ENCODE assay signal across 1 cellular context in the genomic region with DNA sequence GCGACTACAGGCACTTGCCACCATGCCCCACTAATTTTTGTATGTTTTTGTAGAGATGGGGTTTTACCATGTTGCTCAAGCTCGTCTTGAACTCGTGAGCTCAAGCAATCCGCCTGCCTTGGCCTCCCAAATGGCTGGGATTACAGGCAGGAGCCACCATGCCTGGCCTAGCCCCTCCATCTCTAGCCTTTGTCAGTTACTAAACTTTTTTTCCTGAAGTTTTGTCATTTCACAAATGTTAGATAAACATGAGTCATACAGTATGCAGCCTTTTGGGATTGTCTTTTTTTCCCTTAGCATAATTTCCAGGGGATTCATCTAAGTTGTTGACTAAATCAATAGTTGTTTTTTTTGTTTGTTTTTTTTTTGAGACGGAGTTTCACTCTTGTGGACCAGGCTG.
TF ChIP-seq lines count a peak whose summit lies in the region.

No MANE protein-coding gene starts in this region.

TF ChIP-seq in SK-N-SH, 30 proteins besides CTCF, POLR2A, EP300 and RAD21 (continued from another document):
- TF ChIP-seq, protein P1, sequence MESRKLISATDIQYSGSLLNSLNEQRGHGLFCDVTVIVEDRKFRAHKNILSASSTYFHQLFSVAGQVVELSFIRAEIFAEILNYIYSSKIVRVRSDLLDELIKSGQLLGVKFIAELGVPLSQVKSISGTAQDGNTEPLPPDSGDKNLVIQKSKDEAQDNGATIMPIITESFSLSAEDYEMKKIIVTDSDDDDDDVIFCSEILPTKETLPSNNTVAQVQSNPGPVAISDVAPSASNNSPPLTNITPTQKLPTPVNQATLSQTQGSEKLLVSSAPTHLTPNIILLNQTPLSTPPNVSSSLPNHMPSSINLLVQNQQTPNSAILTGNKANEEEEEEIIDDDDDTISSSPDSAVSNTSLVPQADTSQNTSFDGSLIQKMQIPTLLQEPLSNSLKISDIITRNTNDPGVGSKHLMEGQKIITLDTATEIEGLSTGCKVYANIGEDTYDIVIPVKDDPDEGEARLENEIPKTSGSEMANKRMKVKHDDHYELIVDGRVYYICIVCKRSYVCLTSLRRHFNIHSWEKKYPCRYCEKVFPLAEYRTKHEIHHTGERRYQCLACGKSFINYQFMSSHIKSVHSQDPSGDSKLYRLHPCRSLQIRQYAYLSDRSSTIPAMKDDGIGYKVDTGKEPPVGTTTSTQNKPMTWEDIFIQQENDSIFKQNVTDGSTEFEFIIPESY (IDR thresholded peaks at IDR 0.05; ENCODE audit: borderline replicate concordance, low read depth): no peak
- TF ChIP-seq, protein P2, sequence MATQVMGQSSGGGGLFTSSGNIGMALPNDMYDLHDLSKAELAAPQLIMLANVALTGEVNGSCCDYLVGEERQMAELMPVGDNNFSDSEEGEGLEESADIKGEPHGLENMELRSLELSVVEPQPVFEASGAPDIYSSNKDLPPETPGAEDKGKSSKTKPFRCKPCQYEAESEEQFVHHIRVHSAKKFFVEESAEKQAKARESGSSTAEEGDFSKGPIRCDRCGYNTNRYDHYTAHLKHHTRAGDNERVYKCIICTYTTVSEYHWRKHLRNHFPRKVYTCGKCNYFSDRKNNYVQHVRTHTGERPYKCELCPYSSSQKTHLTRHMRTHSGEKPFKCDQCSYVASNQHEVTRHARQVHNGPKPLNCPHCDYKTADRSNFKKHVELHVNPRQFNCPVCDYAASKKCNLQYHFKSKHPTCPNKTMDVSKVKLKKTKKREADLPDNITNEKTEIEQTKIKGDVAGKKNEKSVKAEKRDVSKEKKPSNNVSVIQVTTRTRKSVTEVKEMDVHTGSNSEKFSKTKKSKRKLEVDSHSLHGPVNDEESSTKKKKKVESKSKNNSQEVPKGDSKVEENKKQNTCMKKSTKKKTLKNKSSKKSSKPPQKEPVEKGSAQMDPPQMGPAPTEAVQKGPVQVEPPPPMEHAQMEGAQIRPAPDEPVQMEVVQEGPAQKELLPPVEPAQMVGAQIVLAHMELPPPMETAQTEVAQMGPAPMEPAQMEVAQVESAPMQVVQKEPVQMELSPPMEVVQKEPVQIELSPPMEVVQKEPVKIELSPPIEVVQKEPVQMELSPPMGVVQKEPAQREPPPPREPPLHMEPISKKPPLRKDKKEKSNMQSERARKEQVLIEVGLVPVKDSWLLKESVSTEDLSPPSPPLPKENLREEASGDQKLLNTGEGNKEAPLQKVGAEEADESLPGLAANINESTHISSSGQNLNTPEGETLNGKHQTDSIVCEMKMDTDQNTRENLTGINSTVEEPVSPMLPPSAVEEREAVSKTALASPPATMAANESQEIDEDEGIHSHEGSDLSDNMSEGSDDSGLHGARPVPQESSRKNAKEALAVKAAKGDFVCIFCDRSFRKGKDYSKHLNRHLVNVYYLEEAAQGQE (IDR thresholded peaks at IDR 0.05; ENCODE audit: low read depth, low read length): no peak
- TF ChIP-seq TEAD4 (IDR thresholded peaks at IDR 0.05; ENCODE audit: borderline replicate concordance, insufficient read depth) (no peak), CHD2 (IDR thresholded peaks at IDR 0.05; ENCODE audit: low read length, partially characterized antibody) (no peak), RCOR1 (IDR thresholded peaks at IDR 0.05; ENCODE audit: low read length) (no peak), ELF1 (IDR thresholded peaks at IDR 0.05) (no peak), JUND (IDR thresholded peaks at IDR 0.05) (0 out of 2 replicates have a peak, but pooled peaks have one; percentile 39), POLR2AphosphoS5 (IDR thresholded peaks at IDR 0.05; ENCODE audit: low read depth, low read length) (no peak), EZH2phosphoT487 (IDR thresholded peaks at IDR 0.05; ENCODE audit: borderline replicate concordance, low read depth) (no peak), NFIC (IDR thresholded peaks at IDR 0.05; ENCODE audit: borderline replicate concordance) (no peak), FOSL2 (IDR thresholded peaks at IDR 0.05; ENCODE audit: borderline replicate concordance, low read depth) (peak; percentile 56; the same call in 1 of the 2 replicates), TAF1 (IDR thresholded peaks at IDR 0.05; ENCODE audit: borderline replicate concordance, low read depth, low read length) (no peak)
- TF ChIP-seq, protein P3, sequence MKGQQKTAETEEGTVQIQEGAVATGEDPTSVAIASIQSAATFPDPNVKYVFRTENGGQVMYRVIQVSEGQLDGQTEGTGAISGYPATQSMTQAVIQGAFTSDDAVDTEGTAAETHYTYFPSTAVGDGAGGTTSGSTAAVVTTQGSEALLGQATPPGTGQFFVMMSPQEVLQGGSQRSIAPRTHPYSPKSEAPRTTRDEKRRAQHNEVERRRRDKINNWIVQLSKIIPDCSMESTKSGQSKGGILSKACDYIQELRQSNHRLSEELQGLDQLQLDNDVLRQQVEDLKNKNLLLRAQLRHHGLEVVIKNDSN (IDR thresholded peaks at IDR 0.05; ENCODE audit: borderline replicate concordance, low read depth): no peak
- TF ChIP-seq, protein P4, sequence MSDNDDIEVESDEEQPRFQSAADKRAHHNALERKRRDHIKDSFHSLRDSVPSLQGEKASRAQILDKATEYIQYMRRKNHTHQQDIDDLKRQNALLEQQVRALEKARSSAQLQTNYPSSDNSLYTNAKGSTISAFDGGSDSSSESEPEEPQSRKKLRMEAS (IDR thresholded peaks at IDR 0.05; ENCODE audit: low read depth): no peak
- TF ChIP-seq, protein P5, sequence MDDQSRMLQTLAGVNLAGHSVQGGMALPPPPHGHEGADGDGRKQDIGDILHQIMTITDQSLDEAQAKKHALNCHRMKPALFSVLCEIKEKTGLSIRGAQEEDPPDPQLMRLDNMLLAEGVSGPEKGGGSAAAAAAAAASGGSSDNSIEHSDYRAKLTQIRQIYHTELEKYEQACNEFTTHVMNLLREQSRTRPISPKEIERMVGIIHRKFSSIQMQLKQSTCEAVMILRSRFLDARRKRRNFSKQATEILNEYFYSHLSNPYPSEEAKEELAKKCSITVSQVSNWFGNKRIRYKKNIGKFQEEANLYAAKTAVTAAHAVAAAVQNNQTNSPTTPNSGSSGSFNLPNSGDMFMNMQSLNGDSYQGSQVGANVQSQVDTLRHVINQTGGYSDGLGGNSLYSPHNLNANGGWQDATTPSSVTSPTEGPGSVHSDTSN (IDR thresholded peaks at IDR 0.05): no peak
- TF ChIP-seq, protein P6, sequence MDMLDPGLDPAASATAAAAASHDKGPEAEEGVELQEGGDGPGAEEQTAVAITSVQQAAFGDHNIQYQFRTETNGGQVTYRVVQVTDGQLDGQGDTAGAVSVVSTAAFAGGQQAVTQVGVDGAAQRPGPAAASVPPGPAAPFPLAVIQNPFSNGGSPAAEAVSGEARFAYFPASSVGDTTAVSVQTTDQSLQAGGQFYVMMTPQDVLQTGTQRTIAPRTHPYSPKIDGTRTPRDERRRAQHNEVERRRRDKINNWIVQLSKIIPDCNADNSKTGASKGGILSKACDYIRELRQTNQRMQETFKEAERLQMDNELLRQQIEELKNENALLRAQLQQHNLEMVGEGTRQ (IDR thresholded peaks at IDR 0.05; ENCODE audit: borderline replicate concordance, low read depth, low read length): no peak
